Comparison of ENCODE assay signal across 20 cellular contexts in the genomic region with DNA sequence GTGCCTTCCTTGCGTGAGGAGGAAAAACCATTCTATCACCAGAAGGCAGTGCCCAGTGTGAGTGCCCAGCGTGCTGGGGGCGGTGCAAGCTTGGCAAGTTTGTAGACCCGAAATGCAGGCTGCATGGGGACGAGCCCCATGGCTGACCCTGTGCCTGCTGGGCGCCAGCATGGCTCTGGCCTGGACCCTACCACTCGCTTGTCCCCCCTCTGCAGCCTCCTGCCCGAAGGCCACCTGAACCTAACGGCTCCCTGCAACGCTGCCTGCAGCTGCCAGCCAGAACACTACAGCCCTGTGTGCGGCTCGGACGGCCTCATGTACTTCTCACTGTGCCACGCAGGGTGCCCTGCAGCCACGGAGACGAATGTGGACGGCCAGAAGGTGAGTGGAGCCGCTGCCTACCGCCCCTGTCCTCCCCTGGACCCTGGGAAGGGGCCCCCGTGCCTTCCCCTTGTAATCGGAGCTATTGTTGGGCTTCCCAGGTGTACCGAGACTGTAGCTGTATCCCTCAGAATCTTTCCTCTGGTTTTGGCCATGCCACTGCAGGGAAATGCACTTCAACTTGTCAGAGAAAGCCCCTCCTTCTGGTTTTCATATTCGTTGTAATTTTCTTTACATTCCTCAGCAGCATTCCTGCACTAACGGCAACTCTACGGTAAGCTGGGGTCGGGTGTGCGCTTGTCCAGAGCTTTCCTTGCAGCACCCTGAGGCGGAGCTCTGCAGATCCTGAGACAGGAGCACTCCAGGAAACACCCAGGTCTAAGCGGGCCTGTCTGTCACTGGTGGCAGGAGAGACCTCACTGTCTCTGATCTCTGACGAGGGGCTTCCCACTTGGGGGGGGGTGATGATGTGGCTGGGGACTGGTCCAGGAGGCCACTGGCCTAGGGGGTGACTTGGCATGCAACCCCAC. TPM values are rescaled to one million over a fixed set of nuclear protein-coding genes. Genes with fewer than 3 reads are reported as not detected.
DNase-seq lines count a peak whose midpoint lies in the region; ATAC-seq and TF ChIP-seq lines count a peak whose summit lies in the region.
"Had no signal": no experiment of that assay in that cellular context is flagged by ENCODE, and none has a peak within 500 bp of the region (broad histone marks: within the 10 kb centered on the region; RNA-seq: fewer than 3 reads in every experiment).

No MANE protein-coding gene starts in this region.

- WGBS in IMR-90 (ENCODE audit: extremely low coverage in 2 of 2, insufficient read length in 1 of 2), 2 experiments = 83% methylated on average over 17 of the region's 30 CpGs; no CpG with 5 or more reads in 1 of the 2 experiments

- in situ Hi-C loops in IMR-90 (cut with MboI; ENCODE audit: low sequenced_read_pairs) (loop anchor here (5.0 kb wide), 1 partner anchor 125 kb away; no protein-coding TSS in a partner anchor), SK-MEL-5 (cut with HindIII; ENCODE audit: low pct_unique_long_range_greater_than_20kb, low sequenced_read_pairs) (no loop called here)

- no peak overlapping the region for H3K18ac ChIP-seq in IMR-90 (ENCODE audit: low read depth, low read length)

- no peak overlapping the region for H3K14ac ChIP-seq in IMR-90 (replicated peaks; ENCODE audit: low read depth, low read length)

- H3K79me1 ChIP-seq in IMR-90 (ENCODE audit: low read depth in 1 of 2, low read length in 2 of 2) = no peaks in the 10 kb centered on the region

- H3K56ac ChIP-seq in IMR-90 (ENCODE audit: extremely low read depth, insufficient read depth, low read length) = no peak overlapping the region

- DNase-seq in IMR-90 (no peak), SK-MEL-5 (ENCODE audit: low read depth, low spot score) (peak; percentile 28), sciatic nerve (ENCODE audit: low spot score) (no peak), hypothalamus (lab: John Stamatoyannopoulos, UW) (no peak), SKM-1 treated with dmso at 0.1 percent for 144 hours (lab: John Stamatoyannopoulos, UW; ENCODE audit: unreplicated experiment) (no peak)
- no peak for DNase-seq in stimulated activated CD4-positive, alpha-beta T cell treated with anti-CD3 and anti-CD28 coated beads, Interleukin-4, amount 100 ng/mL, for 1 hour
- DNase-seq: activated CD4-positive, CD25-positive, alpha-beta regulatory T cell; KG1; MM.1S had no signal

- TF ChIP-seq CTCF in IMR-90 (conservative IDR thresholded peaks at IDR 0.05; ENCODE audit: low read depth, low read length) = no peak

- intact Hi-C loops in IMR-90 (cut with micrococcal nuclease) = loop anchor here (1.0 kb wide), 3 partner anchors 36 to 141 kb away; no protein-coding TSS in a partner anchor
- intact Hi-C loops in sciatic nerve (cut with DNase I) = loop anchor here (5.0 kb wide), 1 partner anchor 125 kb away; no protein-coding TSS in a partner anchor

- no peak overlapping the region for H3K23ac ChIP-seq in IMR-90 (ENCODE audit: low read depth, low read length)

- H2BK5ac ChIP-seq in IMR-90 (ENCODE audit: low read depth, low read length, poor library complexity, severe bottlenecking) = no peak overlapping the region

- no peak overlapping the region for H2BK15ac ChIP-seq in IMR-90 (ENCODE audit: low read depth, low read length)

- TF ChIP-seq RAD21 in IMR-90 (IDR thresholded peaks at IDR 0.05; ENCODE audit: low read length) = no peak

- H2AK9ac ChIP-seq in IMR-90 (replicated peaks; ENCODE audit: low read depth, low read length, poor library complexity) = no peak overlapping the region

- no peak overlapping the region; the same call in 1 of the 2 replicates for H2AK5ac ChIP-seq in IMR-90 (ENCODE audit: low read depth, low read length)

- CTCF ChIA-PET in IMR-90 (lab: Yijun Ruan, JAX) = interaction anchor here (1.1 kb wide), 1 partner anchor 124 kb away, joined by 4 read pairs; no protein-coding TSS in a partner anchor

- no peaks in the 10 kb centered on the region for H3K4me1 ChIP-seq in IMR-90 (ENCODE audit: control insufficient read depth, insufficient read depth, low read length)
- H3K4me1 ChIP-seq: prostate gland had no signal

- no peak overlapping the region for H3K4me3 ChIP-seq in IMR-90 (ENCODE audit: insufficient read depth, low read depth, low read length)
- H3K4me3 ChIP-seq: BLaER1, GM12878, hepatocyte, prostate gland, sigmoid colon, SJSA1, tibial nerve had no signal

- no peak overlapping the region for H4K8ac ChIP-seq in IMR-90 (ENCODE audit: low read depth in 2 of 2, low read length in 2 of 2)

- TF ChIP-seq POLR2A in IMR-90 (IDR thresholded peaks at IDR 0.05; ENCODE audit: low read depth, low read length) = no peak

- no peaks in the 10 kb centered on the region for H3K9me3 ChIP-seq in IMR-90 (ENCODE audit: control insufficient read depth, insufficient read depth, low read length)
- H3K9me3 ChIP-seq: BLaER1, prostate gland, sigmoid colon, SJSA1, tibial nerve had no signal

- H3K4me2 ChIP-seq in IMR-90 (ENCODE audit: low read depth, low read length) = no peak overlapping the region
- H3K4me2 ChIP-seq: BLaER1, hepatocyte had no signal

- H3K9me1 ChIP-seq in IMR-90 (ENCODE audit: insufficient read depth, low read length) = no peaks in the 10 kb centered on the region

- H3K9ac ChIP-seq in IMR-90 (ENCODE audit: low read depth, low read length) = no peak overlapping the region
- H3K9ac ChIP-seq: BLaER1 had no signal

- H3K4ac ChIP-seq in IMR-90 (ENCODE audit: low read depth, low read length) = no peak overlapping the region

- H3K27me3 ChIP-seq in IMR-90 (ENCODE audit: control insufficient read depth, insufficient read depth, low read length) = no peaks in the 10 kb centered on the region
- H3K27me3 ChIP-seq in layer of hippocampus (ENCODE audit: control insufficient read depth, insufficient read depth, low read length) = no peaks in the 10 kb centered on the region
- H3K27me3 ChIP-seq: BLaER1, hepatocyte, sigmoid colon, SJSA1 had no signal

- no TSS peak for BruUV-seq in IMR-90 (replicated peaks; lab: Mats Ljungman, UMichigan)

- H2BK20ac ChIP-seq in IMR-90 (ENCODE audit: low read depth, low read length) = no peak overlapping the region

- no peaks in the 10 kb centered on the region for H3K36me3 ChIP-seq in IMR-90 (ENCODE audit: control insufficient read depth, insufficient read depth, low read length)
- H3K36me3 ChIP-seq: prostate gland, sigmoid colon, tibial nerve had no signal

- peak overlapping the region; percentile 51 for H2AFZ ChIP-seq in IMR-90 (replicated peaks; ENCODE audit: low read length, poor library complexity)
- H2AFZ ChIP-seq: hepatocyte had no signal

- H4K20me1 ChIP-seq in IMR-90 (ENCODE audit: insufficient read depth, low read length) = no peaks in the 10 kb centered on the region; the same call in none of the 2 replicates

- H4K91ac ChIP-seq in IMR-90 (ENCODE audit: insufficient read depth, low read depth, low read length) = no peak overlapping the region

- no peak overlapping the region for H2BK120ac ChIP-seq in IMR-90 (ENCODE audit: low read depth, low read length)

- H4K5ac ChIP-seq in IMR-90 (ENCODE audit: low read depth, low read length) = no peak overlapping the region

- no peak overlapping the region for H3K27ac ChIP-seq in IMR-90 (ENCODE audit: insufficient read depth, low read length)
- peak overlapping the region; percentile 35 for H3K27ac ChIP-seq in layer of hippocampus (ENCODE audit: low read depth, low read length)
- H3K27ac ChIP-seq: BLaER1, hepatocyte, SJSA1 had no signal

- ATAC-seq in IMR-90 (ENCODE audit: low read depth) (no peak), sciatic nerve (peak; percentile 5)
- ATAC-seq: activated T-cell treated with anti-CD3 and anti-CD28 coated beads, Interleukin-2, amount 50 U/mL, for 4 hours had no signal

- POLR2A ChIA-PET in IMR-90 (lab: Charles Lee; ENCODE audit: unreplicated experiment) = no interaction called here

- dilution Hi-C loops in IMR-90 (cut with HindIII; ENCODE audit: low sequenced_read_pairs, unreplicated experiment) = no loop called here

TF ChIP-seq in IMR-90, 13 proteins besides CTCF, POLR2A, EP300 and RAD21:
- TF ChIP-seq MAZ (IDR thresholded peaks at IDR 0.05; ENCODE audit: borderline replicate concordance, low read depth, low read length) (no peak), CEBPB (IDR thresholded peaks at IDR 0.05; ENCODE audit: low read depth, low read length) (no peak)

RNA-seq across cellular contexts. Expression of a gene that starts 25.5 kb away (rescaled TPM):
- 0.56 and 0.72 TPM in 2 replicates for total RNA-seq in IMR-90 (2012; rRNA removed)
- polyA plus RNA-seq in IMR-90 (2012; rRNA removed) = 1.1 and 1.5 TPM in 2 replicates
- polyA plus RNA-seq in IMR-90 (2012; cell fraction: cytosol; rRNA removed) = 1.1 TPM in 2 replicates
- 2.1 and 5.3 TPM in 2 replicates for polyA plus RNA-seq in IMR-90 (2012; cell fraction: nucleus; rRNA removed; ENCODE audit: low replicate concordance)
- total RNA-seq in SK-MEL-5 (2014; rRNA removed; shearing (Covaris generic)) = 48.1 and 53.5 TPM in 2 replicates
- polyA plus RNA-seq in SK-MEL-5 (2015; cell fraction: cytosol; rRNA removed) = 27.3 and 30.4 TPM in 2 replicates
- 86.6 and 124 TPM in 2 replicates for polyA plus RNA-seq in SK-MEL-5 (2015; cell fraction: nucleus; rRNA removed)
- 31.1 TPM for total RNA-seq in sciatic nerve

RNA-seq across cellular contexts. Expression of a gene that starts 40.9 kb away (rescaled TPM):
- total RNA-seq in IMR-90 (2012; rRNA removed) = 0.54 and 0.56 TPM in 2 replicates
- polyA plus RNA-seq in IMR-90 (2012; rRNA removed) = 1.8 and 2.3 TPM in 2 replicates
- 1.1 and 1.9 TPM in 2 replicates for polyA plus RNA-seq in IMR-90 (2012; cell fraction: cytosol; rRNA removed)
- polyA plus RNA-seq in IMR-90 (2012; cell fraction: nucleus; rRNA removed; ENCODE audit: low replicate concordance) = 1.2 and 2.9 TPM in 2 replicates
- not detected in 2 replicates for total RNA-seq in SK-MEL-5 (2014; rRNA removed; shearing (Covaris generic))
- 0.02 and 0.13 TPM in 2 replicates for polyA plus RNA-seq in SK-MEL-5 (2015; cell fraction: cytosol; rRNA removed)
- not detected in 2 replicates for polyA plus RNA-seq in SK-MEL-5 (2015; cell fraction: nucleus; rRNA removed)
- 0.09 TPM for total RNA-seq in sciatic nerve
- total RNA-seq: GM12878; myocyte; SJSA1; T-helper 1 cell treated with Interleukin-12 subunit alpha and Interleukin-12 subunit beta and Interleukin-4 antibody, amounts not matched to agents 30 ng/mL and 1 ng/mL, for 36 hours had no signal
- polyA plus RNA-seq: GM12878, hepatocyte had no signal

Comparison
In these comparisons a context has a peak if more than half of its experiments do, and no peak if none do; other contexts are left out.
1. RNA of a gene that starts 25.5 kb away (total RNA-seq): 48.1 to 53.5 TPM in SK-MEL-5 and 31.1 TPM in sciatic nerve (single experiment); 0.56 to 0.72 TPM in IMR-90; every median in the first group is over 10 times any median in the second.